ENCODE assay signal across 8 cellular contexts in the genomic region with DNA sequence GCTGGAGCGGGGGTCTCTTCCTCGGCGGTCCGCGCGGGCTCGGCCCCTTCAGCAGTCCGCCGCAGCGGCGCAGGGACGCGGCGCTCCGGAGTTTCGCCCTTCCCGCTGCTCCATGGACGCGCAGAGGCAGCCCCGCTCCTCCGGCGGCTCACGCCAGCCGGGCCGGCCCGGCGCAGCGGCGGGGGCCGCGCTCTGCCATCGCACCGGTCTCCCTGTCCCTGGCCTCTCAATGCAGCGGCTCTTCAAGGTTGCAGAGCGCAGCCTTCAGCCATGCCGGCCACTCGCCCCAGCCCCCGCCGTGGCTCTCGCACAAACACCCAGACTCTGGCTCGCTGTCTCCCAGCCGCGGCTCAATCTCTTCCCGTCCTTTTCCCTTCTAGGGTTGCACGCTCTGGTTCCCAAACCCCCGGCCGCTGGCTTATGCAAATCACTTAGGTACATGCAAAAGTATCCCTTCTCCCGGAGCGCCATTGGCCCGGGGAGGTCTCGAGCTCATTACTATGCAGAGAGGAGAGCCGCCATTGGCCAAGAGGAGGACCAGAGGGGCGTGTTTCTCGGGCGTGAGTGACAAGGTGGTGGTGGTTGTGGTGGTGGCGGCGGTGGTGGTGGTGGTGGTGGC. TPM values are rescaled to one million over a fixed set of nuclear protein-coding genes. Genes with fewer than 3 reads are reported as not detected.
A peak's percentile ranks its signal among the peaks of the same experiment; 100 is the strongest.
DNase-seq lines count a peak whose midpoint lies in the region; ATAC-seq and TF ChIP-seq lines count a peak whose summit lies in the region.

A gene with protein sequence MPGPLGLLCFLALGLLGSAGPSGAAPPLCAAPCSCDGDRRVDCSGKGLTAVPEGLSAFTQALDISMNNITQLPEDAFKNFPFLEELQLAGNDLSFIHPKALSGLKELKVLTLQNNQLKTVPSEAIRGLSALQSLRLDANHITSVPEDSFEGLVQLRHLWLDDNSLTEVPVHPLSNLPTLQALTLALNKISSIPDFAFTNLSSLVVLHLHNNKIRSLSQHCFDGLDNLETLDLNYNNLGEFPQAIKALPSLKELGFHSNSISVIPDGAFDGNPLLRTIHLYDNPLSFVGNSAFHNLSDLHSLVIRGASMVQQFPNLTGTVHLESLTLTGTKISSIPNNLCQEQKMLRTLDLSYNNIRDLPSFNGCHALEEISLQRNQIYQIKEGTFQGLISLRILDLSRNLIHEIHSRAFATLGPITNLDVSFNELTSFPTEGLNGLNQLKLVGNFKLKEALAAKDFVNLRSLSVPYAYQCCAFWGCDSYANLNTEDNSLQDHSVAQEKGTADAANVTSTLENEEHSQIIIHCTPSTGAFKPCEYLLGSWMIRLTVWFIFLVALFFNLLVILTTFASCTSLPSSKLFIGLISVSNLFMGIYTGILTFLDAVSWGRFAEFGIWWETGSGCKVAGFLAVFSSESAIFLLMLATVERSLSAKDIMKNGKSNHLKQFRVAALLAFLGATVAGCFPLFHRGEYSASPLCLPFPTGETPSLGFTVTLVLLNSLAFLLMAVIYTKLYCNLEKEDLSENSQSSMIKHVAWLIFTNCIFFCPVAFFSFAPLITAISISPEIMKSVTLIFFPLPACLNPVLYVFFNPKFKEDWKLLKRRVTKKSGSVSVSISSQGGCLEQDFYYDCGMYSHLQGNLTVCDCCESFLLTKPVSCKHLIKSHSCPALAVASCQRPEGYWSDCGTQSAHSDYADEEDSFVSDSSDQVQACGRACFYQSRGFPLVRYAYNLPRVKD (minus strand): TSS at position 393 of the 619 bp plus-strand sequence. CDS start 488 bp downstream, outside the sequence.

- H3K4me3 ChIP-seq in osteoblast (ENCODE audit: insufficient read depth, low read length) (peak within 1 kb of the TSS; percentile 88), thoracic aorta (peak within 1 kb of the TSS; percentile 85)

- H3K27ac ChIP-seq in osteoblast (ENCODE audit: low read depth, low read length) (peak within 1 kb of the TSS; percentile 79), thoracic aorta (peak within 1 kb of the TSS; percentile 87 to 88)

- H3K4me3 Mint-ChIP-seq in HFFc6: peak within 1 kb of the TSS; percentile 97

- H3K4me1 ChIP-seq in osteoblast (ENCODE audit: insufficient read depth, low read length): peaks cover 42% of the 10 kb centered on the region
- H3K4me1 ChIP-seq in thoracic aorta (ENCODE audit: control insufficient read depth in 1 of 2, low read depth in 2 of 2): peaks cover 18 to 35% of the 10 kb centered on the region in 2 donors

- no peaks in the 10 kb centered on the region for H3K27me3 ChIP-seq in osteoblast (ENCODE audit: insufficient read depth, low read length)
- no peaks in the 10 kb centered on the region for H3K27me3 ChIP-seq in thoracic aorta (replicated peaks; ENCODE audit: insufficient read depth)

- peaks cover 17% of the 10 kb centered on the region for H4K20me1 ChIP-seq in osteoblast (ENCODE audit: insufficient read depth, low read length)

- peaks cover 2% of the 10 kb centered on the region for H3K27me3 Mint-ChIP-seq in HFFc6 (ENCODE audit: insufficient read depth)

- H2AFZ ChIP-seq in osteoblast (ENCODE audit: low read length): peak within 1 kb of the TSS; percentile 90

- peaks cover 49% of the 10 kb centered on the region for H3K4me1 Mint-ChIP-seq in HFFc6 (ENCODE audit: low read depth)

- H3K36me3 ChIP-seq in osteoblast (ENCODE audit: insufficient read depth, low read length): no peaks in the 10 kb centered on the region
- no peaks in the 10 kb centered on the region for H3K36me3 ChIP-seq in thoracic aorta

- DNase-seq in G401 (ENCODE audit: low spot score) (peak; percentile 97), HFFc6 (peak; percentile 88), NCI-H1092 treated with DMSO at 0.1 percent for 48 hours (lab: John Stamatoyannopoulos, UW) (peak; percentile 99), SKM-1 treated with dmso at 0.1 percent for 144 hours (lab: John Stamatoyannopoulos, UW; ENCODE audit: unreplicated experiment) (peak; percentile 89), Right ventricle myocardium inferior (ENCODE audit: missing footprints) (peak; percentile 95), osteoblast (ENCODE audit: insufficient read length, low spot score, missing footprints) (peak; percentile 97), thoracic aorta (ENCODE audit: low spot score) (peak; percentile 89)
- peak; percentile 39 for DNase-seq in activated naive CD8-positive, alpha-beta T cell treated with anti-CD3 and anti-CD28 coated beads, Interleukin-2, amount 50 U/mL, for 16 hours (ENCODE audit: low read depth, low spot score)

- H3K4me2 ChIP-seq in osteoblast (ENCODE audit: insufficient read depth, low read length): peak within 1 kb of the TSS; percentile 94

- no peak for TF ChIP-seq CTCF in HFFc6 (IDR thresholded peaks at IDR 0.05)
- no peak for TF ChIP-seq CTCF in osteoblast (IDR thresholded peaks at IDR 0.05; ENCODE audit: extremely low read depth, low read depth, low read length)
- no peak for TF ChIP-seq CTCF in thoracic aorta (IDR thresholded peaks at IDR 0.05)

- peaks cover 43% of the 10 kb centered on the region for H3K79me2 ChIP-seq in osteoblast (ENCODE audit: insufficient read depth, low read length)

- no peaks in the 10 kb centered on the region for H3K36me3 Mint-ChIP-seq in HFFc6 (ENCODE audit: low read depth)

- in situ Hi-C loops in G401 (cut with HindIII; ENCODE audit: low sequenced_read_pairs): no loop called here

- H3K9me3 ChIP-seq in osteoblast (ENCODE audit: low read depth, low read length) (no peaks in the 10 kb centered on the region), thoracic aorta (no peaks in the 10 kb centered on the region)

- no peaks in the 10 kb centered on the region for H3K9me3 Mint-ChIP-seq in HFFc6

- peak within 1 kb of the TSS; percentile 93 for H3K27ac Mint-ChIP-seq in HFFc6

- ATAC-seq in Right ventricle myocardium inferior: peak; percentile 98
- peak; percentile 75 for ATAC-seq in thoracic aorta (ENCODE audit: insufficient number of reproducible peaks, low FRiP score, low read depth)

- intact Hi-C loops in Right ventricle myocardium inferior (cut with DNase I): loop anchor here (5.0 kb wide), 2 partner anchors 80 to 110 kb away; partner anchors contain the start of gene CCDC34

RNA-seq across cellular contexts. Expression of the gene that starts here (rescaled TPM):
- 2.9 and 9.7 TPM in 2 replicates for total RNA-seq in G401 (2014; rRNA removed; shearing (Covaris generic))
- total RNA-seq in HFFc6 (2021; fragmentation: NEBNext Ultra II Directional; extraction: Animal tissue kit (Norgen Biotek cat#: 25700)): 10 to 100 TPM; 13.9 to 20.2 (median 17.7) TPM
- 32.7 TPM for total RNA-seq in Right ventricle myocardium inferior
- 56.1 and 96.9 TPM in 2 replicates for total RNA-seq in osteoblast
- total RNA-seq in thoracic aorta: 10 to 100 TPM; 26.4 to 48.6 TPM

Comparison
In these comparisons a context has a peak if more than half of its experiments do, and no peak if none do; other contexts are left out.
1. Peak in every context shown above with its lines: DNase-seq, ATAC-seq, H3K4me3 ChIP-seq and H3K27ac ChIP-seq.
2. DNase-seq: peak in every context shown above with its lines; median percentile 99 in NCI-H1092 treated with DMSO at 0.1 percent for 48 hours; 97 in G401; 97 in osteoblast; 95 in Right ventricle myocardium inferior; 89 in SKM-1 treated with dmso at 0.1 percent for 144 hours; 89 in thoracic aorta; 88 in HFFc6; 39 in activated naive CD8-positive, alpha-beta T cell treated with anti-CD3 and anti-CD28 coated beads, Interleukin-2, amount 50 U/mL, for 16 hours.